Comparison of ENCODE assay signal across 1 cellular context in the genomic region with DNA sequence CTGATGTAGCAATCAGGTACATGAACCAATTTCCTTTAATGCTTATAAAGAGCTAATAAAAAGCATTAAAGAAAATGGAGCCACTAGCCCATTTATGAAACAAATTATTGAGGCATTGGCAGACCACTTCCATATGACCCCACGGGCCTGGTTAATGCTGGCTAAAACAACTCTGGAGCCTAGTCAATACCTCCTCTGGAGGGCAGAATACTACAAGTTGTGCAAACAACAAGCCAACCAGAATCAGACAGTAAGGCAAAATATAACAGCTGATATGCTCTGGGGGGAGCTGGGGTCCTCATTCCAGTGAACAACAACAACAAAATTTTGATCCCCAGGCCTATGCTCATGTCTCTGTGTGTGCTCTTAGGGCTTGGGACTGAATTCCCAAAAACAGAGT.
TF ChIP-seq lines count a peak whose summit lies in the region.

No MANE protein-coding gene starts in this region.

TF ChIP-seq in HepG2, 621 proteins besides CTCF, POLR2A, EP300 and RAD21:
- no peak for TF ChIP-seq PATZ1 (CRISPR knock-in tag; IDR thresholded peaks at IDR 0.05)
- peak; percentile 33; the same call in 1 of the 2 replicates for TF ChIP-seq STAG1 (CRISPR knock-in tag; IDR thresholded peaks at IDR 0.05)
TF ChIP-seq in HepG2: peak in this region for 1.
